In genomic region chr19:30688696-30689095, GRCh38 we compare ENCODE assay signal across 34 cellular contexts.
"Had no signal": no experiment of that assay in that cellular context is flagged by ENCODE, and none has a peak within 500 bp of the region (broad histone marks: within the 10 kb centered on the region; RNA-seq: fewer than 3 reads in every experiment).

No MANE protein-coding gene starts in this region.

- H3K4me3 ChIP-seq: adrenal gland, body of pancreas, esophagus muscularis mucosa, gastrocnemius medialis had no signal

- H3K4me1 Mint-ChIP-seq: activated B cell treated with CpG ODN at 0.5 μM for 24 hours; activated naive CD8-positive, alpha-beta T cell treated with anti-CD3 and anti-CD28 coated beads, Interleukin-2, amount 50 U/mL, for 24 hours had no signal

- H3K27ac ChIP-seq: adrenal gland, body of pancreas, esophagus muscularis mucosa, foreskin keratinocyte, gastrocnemius medialis, WERI-Rb-1 had no signal

- H3K36me3 Mint-ChIP-seq: activated naive CD4-positive, alpha-beta T cell treated with anti-CD3 and anti-CD28 coated beads, Interleukin-2, amount 50 U/mL, for 24 hours; activated naive CD8-positive, alpha-beta T cell treated with anti-CD3 and anti-CD28 coated beads for 36 hours had no signal

- H3K36me3 ChIP-seq: adrenal gland, esophagus muscularis mucosa, gastrocnemius medialis, WERI-Rb-1 had no signal

- DNase-seq: activated B cell treated with CpG ODN at 0.5 μM for 24 hours; activated CD4-positive, alpha-beta T cell treated with anti-CD3 and anti-CD28 coated beads for 48 hours; activated CD4-positive, alpha-beta T cell treated with anti-CD3 and anti-CD28 coated beads, Interleukin-2, amount 50 U/mL, for 1 hour; activated CD4-positive, alpha-beta T cell treated with anti-CD3 and anti-CD28 coated beads, Interleukin-2, amount 50 U/mL, for 48 hours; activated CD8-positive, alpha-beta memory T cell treated with anti-CD3 and anti-CD28 coated beads for 24 hours; activated CD8-positive, alpha-beta T cell treated with anti-CD3 and anti-CD28 coated beads for 36 hours; activated effector memory CD4-positive, alpha-beta T cell treated with anti-CD3 and anti-CD28 coated beads, Interleukin-2, amount 50 U/mL, for 16 hours; activated naive CD4-positive, alpha-beta T cell treated with anti-CD3 and anti-CD28 coated beads for 36 hours; activated naive CD8-positive, alpha-beta T cell treated with anti-CD3 and anti-CD28 coated beads for 36 hours; activated naive CD8-positive, alpha-beta T cell treated with anti-CD3 and anti-CD28 coated beads, Interleukin-2, amount 50 U/mL, for 24 hours; activated T-cell treated with anti-CD3 and anti-CD28 coated beads, Interleukin-2, amount 50 U/mL, for 1 hour; activated T-cell treated with anti-CD3 and anti-CD28 coated beads, Interleukin-2, amount 50 U/mL, for 48 hours; adrenal gland; amygdala; aorta; body of pancreas; caudate nucleus; cortex of kidney; dermis blood vessel endothelial cell; effector CD4-positive, alpha-beta T cell; effector memory CD8-positive, alpha-beta T cell; erythroblast; foreskin keratinocyte; gastrocnemius medialis; glutamatergic neuron; T-helper 1 cell; T-helper 17 cell; T1000; WERI-Rb-1 had no signal

- H3K9me3 Mint-ChIP-seq: activated B cell treated with CpG ODN at 0.5 μM for 24 hours; activated CD8-positive, alpha-beta T cell treated with anti-CD3 and anti-CD28 coated beads for 36 hours; activated naive CD4-positive, alpha-beta T cell treated with anti-CD3 and anti-CD28 coated beads for 36 hours; activated naive CD4-positive, alpha-beta T cell treated with anti-CD3 and anti-CD28 coated beads, Interleukin-2, amount 50 U/mL, for 24 hours; activated naive CD8-positive, alpha-beta T cell treated with anti-CD3 and anti-CD28 coated beads for 36 hours; activated naive CD8-positive, alpha-beta T cell treated with anti-CD3 and anti-CD28 coated beads, Interleukin-2, amount 50 U/mL, for 24 hours; activated T-helper 1 cell treated with anti-CD3 and anti-CD28 coated beads, Interleukin-12 subunit alpha, Interleukin-12 subunit beta, Interleukin-2, Interleukin-4 antibody, amounts not matched to agents 30 ng/mL and 10 ng/mL and 1 ng/mL, durations not matched to agents 14 hours and 24 hours and 36 hours; activated T-helper 2 cell treated with anti-CD3 and anti-CD28 coated beads, Interferon-gamma antibody, Interleukin-2, Interleukin-4, amounts not matched to agents 10 μg/mL and 5 μg/mL and 100 μg/mL, durations not matched to agents 14 hours and 24 hours and 36 hours; effector memory CD8-positive, alpha-beta T cell; T-helper 2 cell treated with Interferon-gamma antibody and Interleukin-4, amounts not matched to agents 5 μg/mL and 100 μg/mL, for 36 hours had no signal

- H3K4me3 Mint-ChIP-seq: activated B cell treated with CpG ODN at 0.5 μM for 24 hours; activated CD8-positive, alpha-beta T cell treated with anti-CD3 and anti-CD28 coated beads for 36 hours; activated naive CD4-positive, alpha-beta T cell treated with anti-CD3 and anti-CD28 coated beads for 36 hours; activated naive CD4-positive, alpha-beta T cell treated with anti-CD3 and anti-CD28 coated beads, Interleukin-2, amount 50 U/mL, for 24 hours; activated naive CD8-positive, alpha-beta T cell treated with anti-CD3 and anti-CD28 coated beads for 36 hours; activated naive CD8-positive, alpha-beta T cell treated with anti-CD3 and anti-CD28 coated beads, Interleukin-2, amount 50 U/mL, for 24 hours; activated T-helper 1 cell treated with anti-CD3 and anti-CD28 coated beads, Interleukin-12 subunit alpha, Interleukin-12 subunit beta, Interleukin-2, Interleukin-4 antibody, amounts not matched to agents 30 ng/mL and 10 ng/mL and 1 ng/mL, durations not matched to agents 14 hours and 24 hours and 36 hours; effector memory CD8-positive, alpha-beta T cell; T-helper 17 cell; T-helper 2 cell treated with Interferon-gamma antibody and Interleukin-4, amounts not matched to agents 5 μg/mL and 100 μg/mL, for 36 hours had no signal

- H3K9me3 ChIP-seq: adrenal gland, body of pancreas, esophagus muscularis mucosa, gastrocnemius medialis had no signal

- H3K27ac Mint-ChIP-seq: activated B cell treated with CpG ODN at 0.5 μM for 24 hours; activated CD8-positive, alpha-beta T cell treated with anti-CD3 and anti-CD28 coated beads for 36 hours; activated naive CD4-positive, alpha-beta T cell treated with anti-CD3 and anti-CD28 coated beads for 36 hours; activated naive CD4-positive, alpha-beta T cell treated with anti-CD3 and anti-CD28 coated beads, Interleukin-2, amount 50 U/mL, for 24 hours; activated naive CD8-positive, alpha-beta T cell treated with anti-CD3 and anti-CD28 coated beads for 36 hours; activated naive CD8-positive, alpha-beta T cell treated with anti-CD3 and anti-CD28 coated beads, Interleukin-2, amount 50 U/mL, for 24 hours; activated T-helper 1 cell treated with anti-CD3 and anti-CD28 coated beads, Interleukin-12 subunit alpha, Interleukin-12 subunit beta, Interleukin-2, Interleukin-4 antibody, amounts not matched to agents 30 ng/mL and 10 ng/mL and 1 ng/mL, durations not matched to agents 14 hours and 24 hours and 36 hours; activated T-helper 2 cell treated with anti-CD3 and anti-CD28 coated beads, Interferon-gamma antibody, Interleukin-2, Interleukin-4, amounts not matched to agents 10 μg/mL and 5 μg/mL and 100 μg/mL, durations not matched to agents 14 hours and 24 hours and 36 hours; effector memory CD8-positive, alpha-beta T cell; T-helper 2 cell treated with Interferon-gamma antibody and Interleukin-4, amounts not matched to agents 5 μg/mL and 100 μg/mL, for 36 hours had no signal
